1 cellular context compared by ENCODE assay signal in the genomic region with DNA sequence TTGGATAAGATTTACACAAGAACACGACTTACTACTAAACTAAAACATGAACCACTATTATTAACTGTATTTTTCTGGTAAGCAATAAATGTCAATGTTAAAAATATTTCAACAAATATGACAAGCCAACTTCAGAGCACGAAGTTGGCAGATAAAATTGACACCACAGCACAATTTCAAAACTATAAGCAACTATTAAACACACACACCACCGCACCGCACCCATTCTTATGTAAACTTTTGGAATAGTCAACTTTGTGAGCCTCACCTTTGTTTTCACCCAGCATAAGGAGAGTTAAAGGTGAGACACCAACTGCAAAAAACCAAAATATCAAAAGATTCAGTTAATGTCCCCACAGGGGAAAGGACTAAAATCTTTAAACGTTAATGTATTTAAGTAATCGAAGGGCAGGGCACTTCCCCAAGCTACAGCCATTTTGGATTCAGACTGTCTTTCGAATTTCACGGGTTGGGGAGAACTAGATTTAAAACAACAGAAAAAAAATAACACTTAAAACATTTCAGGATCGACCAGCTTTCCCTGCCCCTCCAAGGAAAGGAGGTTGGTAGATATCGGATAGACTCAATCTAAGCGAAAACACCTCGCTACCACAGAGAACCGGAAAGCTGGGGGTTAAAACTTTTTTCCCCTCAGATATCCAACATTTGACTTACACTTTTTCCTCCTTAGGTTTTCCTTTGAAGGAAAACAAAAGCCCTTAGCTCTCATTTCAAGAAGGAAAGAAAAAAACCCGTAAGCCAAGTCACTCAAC.
TF ChIP-seq lines count a peak whose summit lies in the region.

No MANE protein-coding gene starts in this region.

TF ChIP-seq in IMR-90, 13 proteins besides CTCF, POLR2A, EP300 and RAD21:
- TF ChIP-seq MAFK (IDR thresholded peaks at IDR 0.05; ENCODE audit: low read depth, low read length) (no peak), FOS (IDR thresholded peaks at IDR 0.05; ENCODE audit: low read depth, low read length) (no peak), BHLHE40 (IDR thresholded peaks at IDR 0.05; ENCODE audit: low read depth, low read length) (no peak), CHD1 (IDR thresholded peaks at IDR 0.05; ENCODE audit: low read depth, low read length) (no peak), RCOR1 (IDR thresholded peaks at IDR 0.05; ENCODE audit: insufficient replicate concordance, low read length) (no peak), RFX5 (IDR thresholded peaks at IDR 0.05; ENCODE audit: low read depth, low read length) (no peak), SMC3 (IDR thresholded peaks at IDR 0.05; ENCODE audit: low read depth, low read length) (no peak), MXI1 (IDR thresholded peaks at IDR 0.05; ENCODE audit: borderline replicate concordance, low read depth, low read length) (no peak), NFE2L2 (IDR thresholded peaks at IDR 0.05; ENCODE audit: low read depth, low read length) (no peak), MAZ (IDR thresholded peaks at IDR 0.05; ENCODE audit: borderline replicate concordance, low read depth, low read length) (no peak), CEBPB (IDR thresholded peaks at IDR 0.05; ENCODE audit: low read depth, low read length) (no peak)
- TF ChIP-seq, protein P1, sequence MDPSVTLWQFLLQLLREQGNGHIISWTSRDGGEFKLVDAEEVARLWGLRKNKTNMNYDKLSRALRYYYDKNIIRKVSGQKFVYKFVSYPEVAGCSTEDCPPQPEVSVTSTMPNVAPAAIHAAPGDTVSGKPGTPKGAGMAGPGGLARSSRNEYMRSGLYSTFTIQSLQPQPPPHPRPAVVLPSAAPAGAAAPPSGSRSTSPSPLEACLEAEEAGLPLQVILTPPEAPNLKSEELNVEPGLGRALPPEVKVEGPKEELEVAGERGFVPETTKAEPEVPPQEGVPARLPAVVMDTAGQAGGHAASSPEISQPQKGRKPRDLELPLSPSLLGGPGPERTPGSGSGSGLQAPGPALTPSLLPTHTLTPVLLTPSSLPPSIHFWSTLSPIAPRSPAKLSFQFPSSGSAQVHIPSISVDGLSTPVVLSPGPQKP (IDR thresholded peaks at IDR 0.05; ENCODE audit: borderline replicate concordance, low read depth, low read length) = no peak
- TF ChIP-seq, protein P2, sequence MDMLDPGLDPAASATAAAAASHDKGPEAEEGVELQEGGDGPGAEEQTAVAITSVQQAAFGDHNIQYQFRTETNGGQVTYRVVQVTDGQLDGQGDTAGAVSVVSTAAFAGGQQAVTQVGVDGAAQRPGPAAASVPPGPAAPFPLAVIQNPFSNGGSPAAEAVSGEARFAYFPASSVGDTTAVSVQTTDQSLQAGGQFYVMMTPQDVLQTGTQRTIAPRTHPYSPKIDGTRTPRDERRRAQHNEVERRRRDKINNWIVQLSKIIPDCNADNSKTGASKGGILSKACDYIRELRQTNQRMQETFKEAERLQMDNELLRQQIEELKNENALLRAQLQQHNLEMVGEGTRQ (IDR thresholded peaks at IDR 0.05; ENCODE audit: low read depth, low read length) = no peak
